ENCODE assay signal across 8 cellular contexts in the genomic region with DNA sequence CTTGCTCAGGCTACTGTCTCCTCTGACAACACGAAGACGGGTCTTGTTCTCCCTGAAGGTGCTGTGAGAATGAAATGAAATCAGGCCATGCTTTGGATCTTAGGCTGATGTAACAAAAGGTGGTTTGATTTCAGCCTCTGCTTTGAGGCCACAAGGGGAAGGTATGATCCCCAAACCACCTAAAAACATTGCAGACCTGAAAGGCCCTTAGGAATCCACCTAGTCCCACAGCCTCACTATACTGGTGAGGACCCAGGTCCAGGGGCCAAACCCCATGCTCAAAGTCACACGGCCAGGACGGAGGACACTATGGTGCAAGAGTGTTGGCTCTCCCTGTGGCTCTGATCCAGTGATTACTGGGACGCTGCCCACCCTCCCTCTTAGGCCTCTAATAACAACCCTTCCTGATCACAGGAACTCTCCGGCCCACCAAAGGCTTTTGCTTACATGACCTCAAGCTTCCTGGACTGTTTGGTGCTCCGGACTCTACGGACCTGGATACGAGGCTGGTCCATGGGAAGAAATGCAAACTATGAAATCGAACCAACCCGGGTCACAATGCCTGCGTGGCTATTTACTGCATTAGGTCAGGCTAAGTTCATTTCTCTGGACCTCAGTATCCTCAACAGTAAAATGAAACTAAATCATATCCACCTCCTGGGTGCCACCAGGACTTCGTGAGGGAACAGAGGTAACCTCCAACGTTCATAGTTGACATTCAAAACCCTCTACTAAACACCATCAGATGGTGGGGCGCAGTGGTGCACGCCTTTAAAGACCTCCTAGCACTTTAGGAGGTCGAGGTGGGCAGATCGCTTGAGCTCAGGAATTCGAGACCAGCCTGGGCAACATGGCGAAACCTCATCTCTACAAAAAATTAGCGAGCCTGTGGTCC. TPM values are rescaled to one million over a fixed set of nuclear protein-coding genes. Genes with fewer than 3 reads are reported as not detected.
DNase-seq lines count a peak whose midpoint lies in the region; ATAC-seq and TF ChIP-seq lines count a peak whose summit lies in the region.

No MANE protein-coding gene starts in this region.

- H3K36me3 Mint-ChIP-seq in endothelial cell (ENCODE audit: low read depth, unreplicated experiment): no peaks in the 10 kb centered on the region

- H3K9me3 Mint-ChIP-seq in endothelial cell (ENCODE audit: unreplicated experiment): no peaks in the 10 kb centered on the region

- H3K9ac ChIP-seq in trophoblast cell (ENCODE audit: low read length): no peak overlapping the region

- no peak overlapping the region for H2AFZ ChIP-seq in trophoblast cell (ENCODE audit: insufficient read depth, low read length, poor library complexity)

- POLR2A ChIA-PET in RWPE1 (lab: Yijun Ruan, JAX; ENCODE audit: low non-redundant PET): interaction anchor here (0.6 kb wide), 2 partner anchors 21 to 267 kb away, joined by 3 to 4 read pairs; no protein-coding TSS in a partner anchor

- H3K4me3 ChIP-seq in esophagus squamous epithelium (peak overlapping the region; percentile 82 to 93 (median 86)), trophoblast cell (ENCODE audit: low read depth, low read length) (no peak overlapping the region)

- no peak overlapping the region for H4K8ac ChIP-seq in trophoblast cell (ENCODE audit: low read depth, low read length)

- 21 to 34% methylated on average over 13 to 18 of the region's 21 CpGs for WGBS in esophagus squamous epithelium, 2 donors
- no CpG with 5 or more reads among the region's 21 CpGs for WGBS in trophoblast cell (ENCODE audit: extremely low coverage, insufficient coverage, insufficient read length)

- H2BK120ac ChIP-seq in trophoblast cell (ENCODE audit: insufficient read depth, low read length, poor library complexity): no peak overlapping the region

- no peak overlapping the region for H3K4ac ChIP-seq in trophoblast cell (ENCODE audit: low read depth, low read length)

- H3K23ac ChIP-seq in trophoblast cell (ENCODE audit: low read length): no peak overlapping the region

- no peak overlapping the region for H3K4me3 Mint-ChIP-seq in endothelial cell (ENCODE audit: unreplicated experiment)

- TF ChIP-seq CTCF in RWPE1 (conservative IDR thresholded peaks at IDR 0.05; ENCODE audit: low read depth) (no peak), esophagus squamous epithelium (IDR thresholded peaks at IDR 0.05) (no peak), endothelial cell (IDR thresholded peaks at IDR 0.05; ENCODE audit: unreplicated experiment) (no peak)

- CTCF ChIA-PET in RWPE1 (lab: Yijun Ruan, JAX): no interaction called here

- H2BK5ac ChIP-seq in trophoblast cell (ENCODE audit: low read depth, low read length, poor library complexity): no peak overlapping the region

- H2BK12ac ChIP-seq in trophoblast cell (ENCODE audit: low read length): no peak overlapping the region

- H4K12ac ChIP-seq in trophoblast cell (ENCODE audit: low read depth, low read length): no peak overlapping the region

- no peak overlapping the region for H4K91ac ChIP-seq in trophoblast cell (ENCODE audit: low read depth, low read length)

- H3K27ac ChIP-seq in RWPE1 (peak overlapping the region; percentile 84), esophagus squamous epithelium (peak overlapping the region; percentile 87 to 98 (median 94)), trophoblast cell (ENCODE audit: low read depth, low read length) (no peak overlapping the region)

- no peak overlapping the region for H3K18ac ChIP-seq in trophoblast cell (ENCODE audit: low read length)

- peak; percentile 41 for DNase-seq in GM03348 (ENCODE audit: low spot score)
- no peak for DNase-seq in RWPE1 (ENCODE audit: low spot score)
- DNase-seq in esophagus squamous epithelium (lab: John Stamatoyannopoulos, UW): no peak
- DNase-seq in trophoblast cell: peak in 1 of 2 donors; percentile 39
- no peak for DNase-seq in dedifferentiated amniotic fluid mesenchymal stem cell (ENCODE audit: extremely low spot score)
- no peak for DNase-seq in stimulated activated CD4-positive, alpha-beta T cell treated with anti-CD3 and anti-CD28 coated beads, Interleukin-1b, Interleukin-23, amount 100 ng/mL, for 48 hours
- DNase-seq in endothelial cell (ENCODE audit: low spot score): no peak

- H3K4me2 ChIP-seq in trophoblast cell (ENCODE audit: low read length): peak overlapping the region; percentile 29

- peaks cover 0 to 19% (median 5%) of the 10 kb centered on the region in 3 donors for H3K36me3 ChIP-seq in esophagus squamous epithelium
- H3K36me3 ChIP-seq in trophoblast cell (ENCODE audit: control insufficient read depth in 1 of 2, insufficient read depth in 2 of 2, low read length in 2 of 2): peaks cover 0 to 3% of the 10 kb centered on the region in 2 experiments

- TF ChIP-seq POLR2A in esophagus squamous epithelium (IDR thresholded peaks at IDR 0.05): no peak

- H3K14ac ChIP-seq in trophoblast cell (ENCODE audit: low read length): no peak overlapping the region

- peaks cover 15% of the 10 kb centered on the region for H3K27me3 Mint-ChIP-seq in endothelial cell (ENCODE audit: unreplicated experiment)

- no peak overlapping the region for H3K27ac Mint-ChIP-seq in endothelial cell (ENCODE audit: unreplicated experiment)

- no peak overlapping the region for H2AK5ac ChIP-seq in trophoblast cell (ENCODE audit: low read length)

- no peaks in the 10 kb centered on the region for H3K9me3 ChIP-seq in esophagus squamous epithelium
- H3K9me3 ChIP-seq in trophoblast cell (ENCODE audit: insufficient read depth, low read depth, low read length): no peaks in the 10 kb centered on the region

- H3K27me3 ChIP-seq in esophagus squamous epithelium (no peaks in the 10 kb centered on the region), trophoblast cell (ENCODE audit: insufficient read depth, low read length) (no peaks in the 10 kb centered on the region)

- H3K79me1 ChIP-seq in trophoblast cell (ENCODE audit: low read length): peaks cover 9% of the 10 kb centered on the region

- ATAC-seq in HG02678 (IDR thresholded peaks at IDR 0.05; ENCODE audit: unreplicated experiment): no peak

- intact Hi-C loops in esophagus squamous epithelium (cut with DNase I): no loop called here

- H3K4me1 Mint-ChIP-seq in endothelial cell (ENCODE audit: unreplicated experiment): peaks cover 12% of the 10 kb centered on the region

- H3K4me1 ChIP-seq in esophagus squamous epithelium: peaks cover 41 to 90% (median 48%) of the 10 kb centered on the region in 3 donors
- peaks cover 7 to 17% of the 10 kb centered on the region in 2 experiments for H3K4me1 ChIP-seq in trophoblast cell (ENCODE audit: control insufficient read depth in 1 of 2, insufficient read depth in 2 of 2, low read length in 2 of 2)

- H3K79me2 ChIP-seq in trophoblast cell (ENCODE audit: control insufficient read depth, insufficient read depth, low read length, poor library complexity): peaks cover 8% of the 10 kb centered on the region

RNA-seq across cellular contexts. Expression of gene TRIM25, which starts 1.5 kb away (rescaled TPM):
- total RNA-seq in esophagus squamous epithelium: 10 to 100 TPM; 25.4 to 38.6 (median 34.6) TPM
- polyA plus RNA-seq in trophoblast cell (2013): 18.0 and 18.2 TPM in 2 replicates
- total RNA-seq in endothelial cell (ENCODE audit: unreplicated experiment): 13.8 TPM

RNA-seq across cellular contexts. Expression of gene COIL, which starts 48.5 kb away (rescaled TPM):
- total RNA-seq in esophagus squamous epithelium (10 to 100 TPM; 10.8 to 13.2 (median 11.4) TPM), endothelial cell (ENCODE audit: unreplicated experiment) (14.6 TPM)
- 14.8 and 15.3 TPM in 2 replicates for polyA plus RNA-seq in trophoblast cell (2013)
